ENCODE assay signal across 14 cellular contexts in genomic region chr14:85418716-85419115, GRCh38.
DNase-seq lines count a peak whose midpoint lies in the region; TF ChIP-seq lines count a peak whose summit lies in the region.
"Had no signal": no experiment of that assay in that cellular context is flagged by ENCODE, and none has a peak within 500 bp of the region (broad histone marks: within the 10 kb centered on the region; RNA-seq: fewer than 3 reads in every experiment).

No MANE protein-coding gene starts in this region.

- H3K27me3 ChIP-seq in Loucy (ENCODE audit: insufficient read depth, low read length, poor library complexity, severe bottlenecking) = no peaks in the 10 kb centered on the region

- H3K27ac Mint-ChIP-seq in glutamatergic neuron (ENCODE audit: unreplicated experiment) = no peak overlapping the region
- H3K27ac Mint-ChIP-seq: CD4-positive, alpha-beta memory T cell; H9; IgD-negative memory B cell had no signal

- H3K9me3 Mint-ChIP-seq in glutamatergic neuron (ENCODE audit: unreplicated experiment) = peaks cover 2% of the 10 kb centered on the region
- H3K9me3 Mint-ChIP-seq: H9 had no signal

- H3K36me3 ChIP-seq in Loucy (ENCODE audit: insufficient read depth, low read length) (no peaks in the 10 kb centered on the region), SK-N-MC (ENCODE audit: insufficient read depth, low read length) (no peaks in the 10 kb centered on the region)

- H3K27ac ChIP-seq in SK-N-MC = 0 out of 2 replicates have a peak overlapping the region, but pooled peaks have one; percentile 14
- H3K27ac ChIP-seq: C4-2B had no signal

- H3K79me2 ChIP-seq in Loucy (ENCODE audit: insufficient read depth, low read length) = no peaks in the 10 kb centered on the region

- peaks cover 2% of the 10 kb centered on the region for H3K4me1 Mint-ChIP-seq in glutamatergic neuron (ENCODE audit: low read depth, unreplicated experiment)
- H3K4me1 Mint-ChIP-seq: CD4-positive, alpha-beta memory T cell; IgD-negative memory B cell had no signal

- peaks cover 63% of the 10 kb centered on the region for H3K4me1 ChIP-seq in Loucy (ENCODE audit: insufficient read depth, low read length, poor library complexity, severe bottlenecking)

- H3K27me3 Mint-ChIP-seq in glutamatergic neuron (ENCODE audit: unreplicated experiment) = no peaks in the 10 kb centered on the region
- H3K27me3 Mint-ChIP-seq: CD4-positive, alpha-beta memory T cell; IgD-negative memory B cell had no signal

- no peaks in the 10 kb centered on the region for H3K9me3 ChIP-seq in Loucy (ENCODE audit: insufficient read depth, low read depth, low read length)
- H3K9me3 ChIP-seq in SK-N-MC (ENCODE audit: low read depth, low read length) = no peaks in the 10 kb centered on the region

- H2AFZ ChIP-seq in Loucy (ENCODE audit: low read length) = no peak overlapping the region

- no peaks in the 10 kb centered on the region for H4K20me1 ChIP-seq in Loucy (ENCODE audit: insufficient read depth, low read length, poor library complexity, severe bottlenecking)

- no peak overlapping the region for H3K4me3 Mint-ChIP-seq in glutamatergic neuron (ENCODE audit: unreplicated experiment)
- H3K4me3 Mint-ChIP-seq: CD4-positive, alpha-beta memory T cell; H9; IgD-negative memory B cell had no signal

- H3K4me3 ChIP-seq in Loucy (ENCODE audit: low read length, poor library complexity, severe bottlenecking) (no peak overlapping the region), SK-N-MC (no peak overlapping the region)

- no peaks in the 10 kb centered on the region; the same call in 1 of the 2 replicates for H3F3A ChIP-seq in Loucy (ENCODE audit: low read depth)

- H3K9ac ChIP-seq in Loucy (ENCODE audit: low read depth, low read length, poor library complexity, severe bottlenecking) (no peak overlapping the region), SK-N-MC (ENCODE audit: insufficient read length) (no peak overlapping the region)

- no peak for DNase-seq in SK-N-MC (ENCODE audit: low read depth, low spot score)
- DNase-seq in fibroblast of peridontal ligament (ENCODE audit: extremely low read depth) = peak; percentile 29
- DNase-seq in glutamatergic neuron = no peak
- no peak for DNase-seq in DMS53 (lab: John Stamatoyannopoulos, UW)
- no peak for DNase-seq in NCI-H1930 (lab: John Stamatoyannopoulos, UW)
- DNase-seq: ACHN; CD4-positive, alpha-beta memory T cell; DMS153; DMS79 treated with DMSO at 0.1 percent for 48 hours; GF-D8; H9 had no signal

- peak overlapping the region; percentile 14 for H3K4me2 ChIP-seq in Loucy (ENCODE audit: low read depth, low read length, poor library complexity, severe bottlenecking)

- TF ChIP-seq CTCF in Loucy (conservative IDR thresholded peaks at IDR 0.05; ENCODE audit: low read length) (no peak), glutamatergic neuron (IDR thresholded peaks at IDR 0.05; ENCODE audit: partially characterized antibody, unreplicated experiment) (no peak)

- no peaks in the 10 kb centered on the region for H3K9me2 ChIP-seq in Loucy (replicated peaks; ENCODE audit: low read depth, low read length)

- H3K36me3 Mint-ChIP-seq in glutamatergic neuron (ENCODE audit: unreplicated experiment) = no peaks in the 10 kb centered on the region
- H3K36me3 Mint-ChIP-seq: CD4-positive, alpha-beta memory T cell had no signal
